17 cellular contexts compared by ENCODE assay signal in the genomic region with DNA sequence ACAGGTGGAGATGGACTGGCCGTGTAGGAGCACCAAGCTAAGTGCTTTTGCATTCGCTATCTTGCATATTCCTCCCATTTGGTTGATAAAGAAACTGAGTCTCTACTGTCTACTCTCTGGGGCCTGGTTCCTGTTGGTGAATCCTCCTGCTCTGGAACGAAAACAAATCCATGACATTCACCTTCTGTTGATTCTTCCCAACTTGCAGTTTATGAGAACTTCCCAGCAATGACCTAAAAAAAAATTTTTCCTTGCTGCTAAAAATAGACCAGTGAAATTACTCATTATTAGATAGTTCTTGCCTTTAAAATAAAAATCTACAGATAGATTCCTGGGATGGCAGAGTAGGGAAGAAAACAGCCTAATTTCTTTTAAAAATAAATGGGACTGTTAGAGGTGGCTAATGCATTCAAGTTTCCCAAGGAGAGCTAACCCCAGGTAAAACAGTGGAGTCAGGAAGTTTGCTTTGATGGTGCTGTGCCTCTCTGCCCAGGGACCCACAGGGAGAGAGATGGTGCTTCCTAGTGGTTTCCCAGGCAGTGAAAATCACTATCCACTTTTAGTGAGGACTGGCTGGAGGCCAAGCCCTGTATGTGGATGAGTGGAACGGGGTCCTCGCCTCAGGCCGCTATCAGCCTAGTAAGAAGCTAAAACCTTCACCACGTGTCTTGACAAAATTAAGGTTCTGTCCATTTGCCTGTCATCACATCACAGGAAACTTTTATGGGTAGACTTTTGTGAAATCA.
"Had no signal": no experiment of that assay in that cellular context is flagged by ENCODE, and none has a peak within 500 bp of the region (broad histone marks: within the 10 kb centered on the region; RNA-seq: fewer than 3 reads in every experiment).

No MANE protein-coding gene starts in this region.

- H3K27ac Mint-ChIP-seq: activated CD4-positive, alpha-beta T cell treated with anti-CD3 and anti-CD28 coated beads, Interleukin-2, amount 10 ng/mL, durations not matched to agents 7 days and 5 days; activated naive CD8-positive, alpha-beta T cell treated with anti-CD3 and anti-CD28 coated beads, Interleukin-2, amount 10 ng/mL, durations not matched to agents 7 days and 5 days; activated T-cell treated with anti-CD3 and anti-CD28 coated beads, Interleukin-2, amount 50 U/mL, for 72 hours; endodermal cell; stimulated activated naive CD8-positive, alpha-beta T cell treated with anti-CD3 and anti-CD28 coated beads, Interleukin-15, amount 100 ng/mL, for 72 hours; T-helper 2 cell treated with Interferon-gamma antibody and Interleukin-4, amounts not matched to agents 5 μg/mL and 100 μg/mL, for 36 hours; type B pancreatic cell had no signal

- DNase-seq: activated CD4-positive, alpha-beta T cell treated with anti-CD3 and anti-CD28 coated beads, Interleukin-2, amount 10 ng/mL, durations not matched to agents 7 days and 5 days; activated CD8-positive, alpha-beta memory T cell treated with anti-CD3 and anti-CD28 coated beads, Interleukin-2, amount 50 U/mL, for 48 hours; activated gamma-delta T cell; activated naive CD8-positive, alpha-beta T cell treated with anti-CD3 and anti-CD28 coated beads, Interleukin-2, amount 10 ng/mL, durations not matched to agents 7 days and 5 days; activated T-cell treated with anti-CD3 and anti-CD28 coated beads, Interleukin-2, amount 50 U/mL, for 72 hours; anterior cingulate cortex; endodermal cell; erythroblast; lower lobe of right lung; midbrain; sigmoid colon; spleen; stimulated activated naive CD8-positive, alpha-beta T cell treated with anti-CD3 and anti-CD28 coated beads, Interleukin-15, amount 100 ng/mL, for 72 hours had no signal

- H3K9me3 Mint-ChIP-seq: activated CD4-positive, alpha-beta T cell treated with anti-CD3 and anti-CD28 coated beads, Interleukin-2, amount 10 ng/mL, durations not matched to agents 7 days and 5 days; activated naive CD8-positive, alpha-beta T cell treated with anti-CD3 and anti-CD28 coated beads, Interleukin-2, amount 10 ng/mL, durations not matched to agents 7 days and 5 days; endodermal cell; stimulated activated naive CD8-positive, alpha-beta T cell treated with anti-CD3 and anti-CD28 coated beads, Interleukin-15, amount 100 ng/mL, for 72 hours; T-helper 2 cell treated with Interferon-gamma antibody and Interleukin-4, amounts not matched to agents 5 μg/mL and 100 μg/mL, for 36 hours had no signal

- H3K27me3 Mint-ChIP-seq: activated CD4-positive, alpha-beta T cell treated with anti-CD3 and anti-CD28 coated beads, Interleukin-2, amount 10 ng/mL, durations not matched to agents 7 days and 5 days; activated naive CD8-positive, alpha-beta T cell treated with anti-CD3 and anti-CD28 coated beads, Interleukin-2, amount 10 ng/mL, durations not matched to agents 7 days and 5 days; stimulated activated naive CD8-positive, alpha-beta T cell treated with anti-CD3 and anti-CD28 coated beads, Interleukin-15, amount 100 ng/mL, for 72 hours; type B pancreatic cell had no signal

- H3K36me3 ChIP-seq: breast epithelium, lower lobe of right lung, prostate gland, sigmoid colon, spleen had no signal

- H3K4me1 Mint-ChIP-seq: activated CD4-positive, alpha-beta T cell treated with anti-CD3 and anti-CD28 coated beads, Interleukin-2, amount 10 ng/mL, durations not matched to agents 7 days and 5 days; activated naive CD8-positive, alpha-beta T cell treated with anti-CD3 and anti-CD28 coated beads, Interleukin-2, amount 10 ng/mL, durations not matched to agents 7 days and 5 days; endodermal cell; stimulated activated naive CD8-positive, alpha-beta T cell treated with anti-CD3 and anti-CD28 coated beads, Interleukin-15, amount 100 ng/mL, for 72 hours had no signal

- H3K27me3 ChIP-seq: breast epithelium, sigmoid colon, spleen had no signal

- H3K4me1 ChIP-seq: breast epithelium, lower lobe of right lung, prostate gland, spleen had no signal

- H3K9me3 ChIP-seq: breast epithelium, lower lobe of right lung, prostate gland, sigmoid colon, spleen had no signal

- H3K4me3 ChIP-seq: breast epithelium, lower lobe of right lung, prostate gland, sigmoid colon, spleen had no signal

- H3K27ac ChIP-seq: breast epithelium, lower lobe of right lung, prostate gland, sigmoid colon, spleen had no signal

- H3K4me3 Mint-ChIP-seq: activated CD4-positive, alpha-beta T cell treated with anti-CD3 and anti-CD28 coated beads, Interleukin-2, amount 10 ng/mL, durations not matched to agents 7 days and 5 days; activated naive CD8-positive, alpha-beta T cell treated with anti-CD3 and anti-CD28 coated beads, Interleukin-2, amount 10 ng/mL, durations not matched to agents 7 days and 5 days; activated T-cell treated with anti-CD3 and anti-CD28 coated beads, Interleukin-2, amount 50 U/mL, for 72 hours; endodermal cell; stimulated activated naive CD8-positive, alpha-beta T cell treated with anti-CD3 and anti-CD28 coated beads, Interleukin-15, amount 100 ng/mL, for 72 hours; T-helper 2 cell treated with Interferon-gamma antibody and Interleukin-4, amounts not matched to agents 5 μg/mL and 100 μg/mL, for 36 hours; type B pancreatic cell had no signal

- H3K36me3 Mint-ChIP-seq: activated naive CD8-positive, alpha-beta T cell treated with anti-CD3 and anti-CD28 coated beads, Interleukin-2, amount 10 ng/mL, durations not matched to agents 7 days and 5 days; type B pancreatic cell had no signal
